1 cellular context compared by ENCODE assay signal in the genomic region with DNA sequence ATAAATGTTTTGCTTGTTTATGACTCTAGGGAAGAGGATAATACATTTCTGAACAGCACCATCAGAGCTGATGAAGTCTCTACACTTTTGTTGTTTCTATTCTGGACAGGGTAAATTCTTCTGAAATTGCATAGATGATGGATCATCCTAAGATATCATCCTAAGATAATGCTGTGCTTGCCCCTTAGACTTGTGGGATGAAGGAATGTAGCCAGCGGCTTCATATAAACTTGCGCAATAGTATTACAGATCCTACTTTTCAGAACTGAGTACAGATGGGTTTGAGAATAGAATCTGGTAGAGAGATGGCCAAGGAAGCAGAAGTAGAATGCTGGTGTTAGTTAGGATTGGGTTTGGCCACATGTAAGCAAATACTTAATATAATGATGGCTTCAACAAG.
TF ChIP-seq lines count a peak whose summit lies in the region.

No MANE protein-coding gene starts in this region.

TF ChIP-seq in SK-N-SH treated with all-trans-retinoic acid at 6 μM for 48 hours, 23 proteins besides CTCF, POLR2A, EP300 and RAD21 (continued from another document):
- TF ChIP-seq, protein P1, sequence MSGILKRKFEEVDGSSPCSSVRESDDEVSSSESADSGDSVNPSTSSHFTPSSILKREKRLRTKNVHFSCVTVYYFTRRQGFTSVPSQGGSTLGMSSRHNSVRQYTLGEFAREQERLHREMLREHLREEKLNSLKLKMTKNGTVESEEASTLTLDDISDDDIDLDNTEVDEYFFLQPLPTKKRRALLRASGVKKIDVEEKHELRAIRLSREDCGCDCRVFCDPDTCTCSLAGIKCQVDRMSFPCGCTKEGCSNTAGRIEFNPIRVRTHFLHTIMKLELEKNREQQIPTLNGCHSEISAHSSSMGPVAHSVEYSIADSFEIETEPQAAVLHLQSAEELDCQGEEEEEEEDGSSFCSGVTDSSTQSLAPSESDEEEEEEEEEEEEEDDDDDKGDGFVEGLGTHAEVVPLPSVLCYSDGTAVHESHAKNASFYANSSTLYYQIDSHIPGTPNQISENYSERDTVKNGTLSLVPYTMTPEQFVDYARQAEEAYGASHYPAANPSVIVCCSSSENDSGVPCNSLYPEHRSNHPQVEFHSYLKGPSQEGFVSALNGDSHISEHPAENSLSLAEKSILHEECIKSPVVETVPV (CRISPR knock-in tag; IDR thresholded peaks at IDR 0.05), result no peak
- no peak for TF ChIP-seq OSR1 (CRISPR knock-in tag; IDR thresholded peaks at IDR 0.05)
- TF ChIP-seq GLIS3 (CRISPR knock-in tag; IDR thresholded peaks at IDR 0.05), result no peak
- TF ChIP-seq SNAI2 (CRISPR knock-in tag; IDR thresholded peaks at IDR 0.05), result no peak
- TF ChIP-seq ARNTL (CRISPR knock-in tag; IDR thresholded peaks at IDR 0.05; ENCODE audit: borderline replicate concordance, low read depth), result no peak
- TF ChIP-seq, protein P2, sequence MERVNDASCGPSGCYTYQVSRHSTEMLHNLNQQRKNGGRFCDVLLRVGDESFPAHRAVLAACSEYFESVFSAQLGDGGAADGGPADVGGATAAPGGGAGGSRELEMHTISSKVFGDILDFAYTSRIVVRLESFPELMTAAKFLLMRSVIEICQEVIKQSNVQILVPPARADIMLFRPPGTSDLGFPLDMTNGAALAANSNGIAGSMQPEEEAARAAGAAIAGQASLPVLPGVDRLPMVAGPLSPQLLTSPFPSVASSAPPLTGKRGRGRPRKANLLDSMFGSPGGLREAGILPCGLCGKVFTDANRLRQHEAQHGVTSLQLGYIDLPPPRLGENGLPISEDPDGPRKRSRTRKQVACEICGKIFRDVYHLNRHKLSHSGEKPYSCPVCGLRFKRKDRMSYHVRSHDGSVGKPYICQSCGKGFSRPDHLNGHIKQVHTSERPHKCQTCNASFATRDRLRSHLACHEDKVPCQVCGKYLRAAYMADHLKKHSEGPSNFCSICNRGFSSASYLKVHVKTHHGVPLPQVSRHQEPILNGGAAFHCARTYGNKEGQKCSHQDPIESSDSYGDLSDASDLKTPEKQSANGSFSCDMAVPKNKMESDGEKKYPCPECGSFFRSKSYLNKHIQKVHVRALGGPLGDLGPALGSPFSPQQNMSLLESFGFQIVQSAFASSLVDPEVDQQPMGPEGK (CRISPR knock-in tag; IDR thresholded peaks at IDR 0.05; ENCODE audit: borderline replicate concordance), result no peak
- TF ChIP-seq ZC3H10 (CRISPR knock-in tag; IDR thresholded peaks at IDR 0.05), result no peak
TF ChIP-seq in SK-N-SH treated with all-trans-retinoic acid at 6 μM for 48 hours: peak in this region for 0.
